Comparison of ENCODE assay signal across 1 cellular context in genomic region chr4:56544573-56545131, GRCh38.
TF ChIP-seq lines count a peak whose summit lies in the region.

No MANE protein-coding gene starts in this region.

TF ChIP-seq in HepG2, 621 proteins besides CTCF, POLR2A, EP300 and RAD21 (continued from another document and continues in another):
- TF ChIP-seq MYPOP (CRISPR knock-in tag; IDR thresholded peaks at IDR 0.05) = peak; percentile 81
- peak; percentile 65; the same call in 1 of the 2 replicates for TF ChIP-seq MIER3 (CRISPR knock-in tag; IDR thresholded peaks at IDR 0.05; ENCODE audit: borderline replicate concordance)
- TF ChIP-seq NFKBIZ (CRISPR knock-in tag; IDR thresholded peaks at IDR 0.05) = peak; percentile 49; the same call in 1 of the 2 replicates
- TF ChIP-seq, protein P1, sequence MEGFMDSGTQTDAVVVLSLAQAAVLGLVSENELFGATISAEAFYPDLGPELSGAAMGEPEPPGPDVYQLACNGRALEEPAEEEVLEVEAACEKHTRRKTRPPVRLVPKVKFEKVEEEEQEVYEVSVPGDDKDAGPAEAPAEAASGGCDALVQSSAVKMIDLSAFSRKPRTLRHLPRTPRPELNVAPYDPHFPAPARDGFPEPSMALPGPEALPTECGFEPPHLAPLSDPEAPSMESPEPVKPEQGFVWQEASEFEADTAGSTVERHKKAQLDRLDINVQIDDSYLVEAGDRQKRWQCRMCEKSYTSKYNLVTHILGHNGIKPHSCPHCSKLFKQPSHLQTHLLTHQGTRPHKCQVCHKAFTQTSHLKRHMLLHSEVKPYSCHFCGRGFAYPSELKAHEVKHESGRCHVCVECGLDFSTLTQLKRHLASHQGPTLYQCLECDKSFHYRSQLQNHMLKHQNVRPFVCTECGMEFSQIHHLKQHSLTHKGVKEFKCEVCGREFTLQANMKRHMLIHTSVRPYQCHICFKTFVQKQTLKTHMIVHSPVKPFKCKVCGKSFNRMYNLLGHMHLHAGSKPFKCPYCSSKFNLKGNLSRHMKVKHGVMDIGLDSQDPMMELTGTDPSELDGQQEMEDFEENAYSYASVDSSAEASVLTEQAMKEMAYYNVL (CRISPR knock-in tag; IDR thresholded peaks at IDR 0.05; ENCODE audit: borderline replicate concordance) = 0 out of 2 replicates have a peak, but pooled peaks have one; percentile 45
- TF ChIP-seq WIZ (CRISPR knock-in tag; IDR thresholded peaks at IDR 0.05) = 0 out of 2 replicates have a peak, but pooled peaks have one; percentile 46
- TF ChIP-seq ZSCAN12 (CRISPR knock-in tag; IDR thresholded peaks at IDR 0.05) = no peak
- TF ChIP-seq, protein P2, sequence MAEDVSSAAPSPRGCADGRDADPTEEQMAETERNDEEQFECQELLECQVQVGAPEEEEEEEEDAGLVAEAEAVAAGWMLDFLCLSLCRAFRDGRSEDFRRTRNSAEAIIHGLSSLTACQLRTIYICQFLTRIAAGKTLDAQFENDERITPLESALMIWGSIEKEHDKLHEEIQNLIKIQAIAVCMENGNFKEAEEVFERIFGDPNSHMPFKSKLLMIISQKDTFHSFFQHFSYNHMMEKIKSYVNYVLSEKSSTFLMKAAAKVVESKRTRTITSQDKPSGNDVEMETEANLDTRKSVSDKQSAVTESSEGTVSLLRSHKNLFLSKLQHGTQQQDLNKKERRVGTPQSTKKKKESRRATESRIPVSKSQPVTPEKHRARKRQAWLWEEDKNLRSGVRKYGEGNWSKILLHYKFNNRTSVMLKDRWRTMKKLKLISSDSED (CRISPR knock-in tag; IDR thresholded peaks at IDR 0.05) = no peak
- TF ChIP-seq RCOR2 (CRISPR knock-in tag; IDR thresholded peaks at IDR 0.05) = peak; percentile 31; the same call in 1 of the 2 replicates
- TF ChIP-seq, protein P3, sequence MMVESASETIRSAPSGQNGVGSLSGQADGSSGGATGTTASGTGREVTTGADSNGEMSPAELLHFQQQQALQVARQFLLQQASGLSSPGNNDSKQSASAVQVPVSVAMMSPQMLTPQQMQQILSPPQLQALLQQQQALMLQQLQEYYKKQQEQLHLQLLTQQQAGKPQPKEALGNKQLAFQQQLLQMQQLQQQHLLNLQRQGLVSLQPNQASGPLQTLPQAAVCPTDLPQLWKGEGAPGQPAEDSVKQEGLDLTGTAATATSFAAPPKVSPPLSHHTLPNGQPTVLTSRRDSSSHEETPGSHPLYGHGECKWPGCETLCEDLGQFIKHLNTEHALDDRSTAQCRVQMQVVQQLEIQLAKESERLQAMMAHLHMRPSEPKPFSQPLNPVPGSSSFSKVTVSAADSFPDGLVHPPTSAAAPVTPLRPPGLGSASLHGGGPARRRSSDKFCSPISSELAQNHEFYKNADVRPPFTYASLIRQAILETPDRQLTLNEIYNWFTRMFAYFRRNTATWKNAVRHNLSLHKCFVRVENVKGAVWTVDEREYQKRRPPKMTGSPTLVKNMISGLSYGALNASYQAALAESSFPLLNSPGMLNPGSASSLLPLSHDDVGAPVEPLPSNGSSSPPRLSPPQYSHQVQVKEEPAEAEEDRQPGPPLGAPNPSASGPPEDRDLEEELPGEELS (CRISPR knock-in tag; IDR thresholded peaks at IDR 0.05) = peak; percentile 39; the same call in 1 of the 2 replicates
- TF ChIP-seq PHF5A (CRISPR knock-in tag; IDR thresholded peaks at IDR 0.05; ENCODE audit: low read depth, unreplicated experiment) = peak; percentile 66
- peak; percentile 58; the same call in 1 of the 2 replicates for TF ChIP-seq IRF2 (CRISPR knock-in tag; IDR thresholded peaks at IDR 0.05)
- TF ChIP-seq TBX2 (CRISPR knock-in tag; IDR thresholded peaks at IDR 0.05; ENCODE audit: borderline replicate concordance) = peak; percentile 30; the same call in 1 of the 2 replicates
- TF ChIP-seq YEATS2 (CRISPR knock-in tag; IDR thresholded peaks at IDR 0.05; ENCODE audit: borderline replicate concordance) = peak; percentile 68; the same call in 1 of the 2 replicates
- no peak for TF ChIP-seq CCAR2 (optimal IDR thresholded peaks at IDR 0.05; ENCODE audit: low read depth, low read length)
- TF ChIP-seq, protein P4, sequence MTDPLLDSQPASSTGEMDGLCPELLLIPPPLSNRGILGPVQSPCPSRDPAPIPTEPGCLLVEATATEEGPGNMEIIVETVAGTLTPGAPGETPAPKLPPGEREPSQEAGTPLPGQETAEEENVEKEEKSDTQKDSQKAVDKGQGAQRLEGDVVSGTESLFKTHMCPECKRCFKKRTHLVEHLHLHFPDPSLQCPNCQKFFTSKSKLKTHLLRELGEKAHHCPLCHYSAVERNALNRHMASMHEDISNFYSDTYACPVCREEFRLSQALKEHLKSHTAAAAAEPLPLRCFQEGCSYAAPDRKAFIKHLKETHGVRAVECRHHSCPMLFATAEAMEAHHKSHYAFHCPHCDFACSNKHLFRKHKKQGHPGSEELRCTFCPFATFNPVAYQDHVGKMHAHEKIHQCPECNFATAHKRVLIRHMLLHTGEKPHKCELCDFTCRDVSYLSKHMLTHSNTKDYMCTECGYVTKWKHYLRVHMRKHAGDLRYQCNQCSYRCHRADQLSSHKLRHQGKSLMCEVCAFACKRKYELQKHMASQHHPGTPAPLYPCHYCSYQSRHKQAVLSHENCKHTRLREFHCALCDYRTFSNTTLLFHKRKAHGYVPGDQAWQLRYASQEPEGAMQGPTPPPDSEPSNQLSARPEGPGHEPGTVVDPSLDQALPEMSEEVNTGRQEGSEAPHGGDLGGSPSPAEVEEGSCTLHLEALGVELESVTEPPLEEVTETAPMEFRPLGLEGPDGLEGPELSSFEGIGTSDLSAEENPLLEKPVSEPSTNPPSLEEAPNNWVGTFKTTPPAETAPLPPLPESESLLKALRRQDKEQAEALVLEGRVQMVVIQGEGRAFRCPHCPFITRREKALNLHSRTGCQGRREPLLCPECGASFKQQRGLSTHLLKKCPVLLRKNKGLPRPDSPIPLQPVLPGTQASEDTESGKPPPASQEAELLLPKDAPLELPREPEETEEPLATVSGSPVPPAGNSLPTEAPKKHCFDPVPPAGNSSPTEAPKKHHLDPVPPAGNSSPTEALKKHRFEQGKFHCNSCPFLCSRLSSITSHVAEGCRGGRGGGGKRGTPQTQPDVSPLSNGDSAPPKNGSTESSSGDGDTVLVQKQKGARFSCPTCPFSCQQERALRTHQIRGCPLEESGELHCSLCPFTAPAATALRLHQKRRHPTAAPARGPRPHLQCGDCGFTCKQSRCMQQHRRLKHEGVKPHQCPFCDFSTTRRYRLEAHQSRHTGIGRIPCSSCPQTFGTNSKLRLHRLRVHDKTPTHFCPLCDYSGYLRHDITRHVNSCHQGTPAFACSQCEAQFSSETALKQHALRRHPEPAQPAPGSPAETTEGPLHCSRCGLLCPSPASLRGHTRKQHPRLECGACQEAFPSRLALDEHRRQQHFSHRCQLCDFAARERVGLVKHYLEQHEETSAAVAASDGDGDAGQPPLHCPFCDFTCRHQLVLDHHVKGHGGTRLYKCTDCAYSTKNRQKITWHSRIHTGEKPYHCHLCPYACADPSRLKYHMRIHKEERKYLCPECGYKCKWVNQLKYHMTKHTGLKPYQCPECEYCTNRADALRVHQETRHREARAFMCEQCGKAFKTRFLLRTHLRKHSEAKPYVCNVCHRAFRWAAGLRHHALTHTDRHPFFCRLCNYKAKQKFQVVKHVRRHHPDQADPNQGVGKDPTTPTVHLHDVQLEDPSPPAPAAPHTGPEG (CRISPR knock-in tag; IDR thresholded peaks at IDR 0.05) = 0 out of 2 replicates have a peak, but pooled peaks have one; percentile 67
- peak; percentile 30 for TF ChIP-seq ZNF407 (CRISPR knock-in tag; IDR thresholded peaks at IDR 0.05; ENCODE audit: not compliant biosample characterization)
- TF ChIP-seq MTA1 (CRISPR knock-in tag; IDR thresholded peaks at IDR 0.05; ENCODE audit: borderline replicate concordance) = peak; percentile 59; the same call in 1 of the 2 replicates
- TF ChIP-seq ZNF772 (CRISPR knock-in tag; IDR thresholded peaks at IDR 0.05) = 0 out of 2 replicates have a peak, but pooled peaks have one; percentile 37
